21 cellular contexts compared by ENCODE assay signal in genomic region chr2:241861264-241861663, GRCh38. TPM values are rescaled to one million over a fixed set of nuclear protein-coding genes. Genes with fewer than 3 reads are reported as not detected.
DNase-seq lines count a peak whose midpoint lies in the region; ATAC-seq and TF ChIP-seq lines count a peak whose summit lies in the region.
"Had no signal": no experiment of that assay in that cellular context is flagged by ENCODE, and none has a peak within 500 bp of the region (broad histone marks: within the 10 kb centered on the region; RNA-seq: fewer than 3 reads in every experiment).

No MANE protein-coding gene starts in this region.

- H3K36me3 Mint-ChIP-seq in stimulated activated naive CD8-positive, alpha-beta T cell treated with anti-CD3 and anti-CD28 coated beads, Interleukin-15, Interleukin-2, amounts not matched to agents 100 ng/mL and 50 ng/mL, for 24 hours (ENCODE audit: low read depth) = peaks cover 28% of the 10 kb centered on the region
- H3K36me3 Mint-ChIP-seq in T-helper 17 cell (ENCODE audit: low read depth) (peaks cover 12% of the 10 kb centered on the region), brain (no peaks in the 10 kb centered on the region)

- H3K4me1 Mint-ChIP-seq in stimulated activated naive CD8-positive, alpha-beta T cell treated with anti-CD3 and anti-CD28 coated beads, Interleukin-15, Interleukin-2, amounts not matched to agents 100 ng/mL and 50 ng/mL, for 24 hours (ENCODE audit: low read depth) = peaks cover 78% of the 10 kb centered on the region
- H3K4me1 Mint-ChIP-seq in T-helper 17 cell = peaks cover 51% of the 10 kb centered on the region
- H3K4me1 Mint-ChIP-seq in brain = peaks cover 28% of the 10 kb centered on the region

- H3K27ac Mint-ChIP-seq in stimulated activated naive CD8-positive, alpha-beta T cell treated with anti-CD3 and anti-CD28 coated beads, Interleukin-15, Interleukin-2, amounts not matched to agents 100 ng/mL and 50 ng/mL, for 24 hours = peak overlapping the region; percentile 98
- H3K27ac Mint-ChIP-seq in T-helper 17 cell (peak overlapping the region; percentile 88), brain (peak overlapping the region; percentile 9 to 72 (median 35))

- no peaks in the 10 kb centered on the region for H3K36me3 ChIP-seq in subcutaneous abdominal adipose tissue (ENCODE audit: control insufficient read depth in 5 of 5, insufficient read depth in 5 of 5, low read length in 5 of 5)
- H3K36me3 ChIP-seq: ascending aorta had no signal

- peaks cover 0 to 37% (median 31%) of the 10 kb centered on the region in 5 donors for H3K27me3 ChIP-seq in subcutaneous abdominal adipose tissue (ENCODE audit: control insufficient read depth in 5 of 5, insufficient read depth in 4 of 5, low read length in 5 of 5)

- ATAC-seq in stimulated activated naive CD8-positive, alpha-beta T cell treated with anti-CD3 and anti-CD28 coated beads, Interleukin-15, Interleukin-2, amounts not matched to agents 100 U/mL and 50 U/mL, for 24 hours = no peak
- no peak for ATAC-seq in T-helper 17 cell
- no peak for ATAC-seq in GM19452 (IDR thresholded peaks at IDR 0.05; ENCODE audit: unreplicated experiment)

- no peak overlapping the region for H3K4me3 ChIP-seq in subcutaneous abdominal adipose tissue (ENCODE audit: low read depth in 1 of 5, low read length in 5 of 5)
- H3K4me3 ChIP-seq: ascending aorta, lung had no signal

- H3K9me3 Mint-ChIP-seq in stimulated activated naive CD8-positive, alpha-beta T cell treated with anti-CD3 and anti-CD28 coated beads, Interleukin-15, Interleukin-2, amounts not matched to agents 100 ng/mL and 50 ng/mL, for 24 hours = peaks cover 13% of the 10 kb centered on the region
- H3K9me3 Mint-ChIP-seq in brain = peaks cover 0 to 18% (median 0%) of the 10 kb centered on the region in 5 experiments

- H3K9me3 ChIP-seq in T-helper 17 cell (ENCODE audit: control insufficient read depth, low read length, poor library complexity, severe bottlenecking) (no peaks in the 10 kb centered on the region), subcutaneous abdominal adipose tissue (ENCODE audit: control insufficient read depth in 5 of 5, low read length in 5 of 5) (no peaks in the 10 kb centered on the region)
- H3K9me3 ChIP-seq: ascending aorta had no signal

- H3K27me3 Mint-ChIP-seq in stimulated activated naive CD8-positive, alpha-beta T cell treated with anti-CD3 and anti-CD28 coated beads, Interleukin-15, Interleukin-2, amounts not matched to agents 100 ng/mL and 50 ng/mL, for 24 hours = peaks cover 25% of the 10 kb centered on the region
- peaks cover 22% of the 10 kb centered on the region for H3K27me3 Mint-ChIP-seq in T-helper 17 cell
- peaks cover 5% of the 10 kb centered on the region for H3K27me3 Mint-ChIP-seq in brain

- DNase-seq in stimulated activated naive CD8-positive, alpha-beta T cell treated with anti-CD3 and anti-CD28 coated beads, Interleukin-15, Interleukin-2, amounts not matched to agents 100 U/mL and 50 U/mL, for 24 hours = no peak
- DNase-seq in T-helper 17 cell (no peak), globus pallidus (ENCODE audit: low spot score) (no peak)
- no peak for DNase-seq in effector CD4-positive, alpha-beta T cell
- DNase-seq: activated CD4-positive, alpha-beta T cell treated with anti-CD3 and anti-CD28 coated beads for 48 hours; GF-D8; islet precursor cell; NCI-H1417; NCI-H526; small intestine; stimulated activated CD4-positive, alpha-beta T cell treated with anti-CD3 and anti-CD28 coated beads, Interleukin-4, amount 100 ng/mL, for 24 hours; T-helper 9 cell had no signal

- TF ChIP-seq CTCF in brain (conservative IDR thresholded peaks at IDR 0.05) = no peak

- H3K4me3 Mint-ChIP-seq in stimulated activated naive CD8-positive, alpha-beta T cell treated with anti-CD3 and anti-CD28 coated beads, Interleukin-15, Interleukin-2, amounts not matched to agents 100 ng/mL and 50 ng/mL, for 24 hours = peak overlapping the region; percentile 50
- H3K4me3 Mint-ChIP-seq in T-helper 17 cell = peak overlapping the region; percentile 89
- no peak overlapping the region for H3K4me3 Mint-ChIP-seq in brain

- no peak overlapping the region for H3K9ac ChIP-seq in subcutaneous abdominal adipose tissue (ENCODE audit: low read length in 5 of 5)

- peaks cover 0 to 45% (median 31%) of the 10 kb centered on the region in 5 donors for H3K4me1 ChIP-seq in subcutaneous abdominal adipose tissue (ENCODE audit: control insufficient read depth in 5 of 5, insufficient read depth in 5 of 5, low read length in 5 of 5)
- H3K4me1 ChIP-seq: ascending aorta had no signal

- H3K27ac ChIP-seq in subcutaneous abdominal adipose tissue (ENCODE audit: low read depth, low read length) = peak overlapping the region; percentile 67
- H3K27ac ChIP-seq: ascending aorta had no signal

RNA-seq across cellular contexts. Expression of gene PDCD1, which starts 2.6 kb away (rescaled TPM):
- 10 to 100 TPM in 1 of 2 donors, 1 to 10 TPM in 1; 8.1 to 10.4 TPM for total RNA-seq in T-helper 17 cell
- 0.20 TPM for polyA plus RNA-seq in brain (ENCODE audit: insufficient read depth, low read depth, low replicate concordance)
- total RNA-seq: ascending aorta, LHCN-M2, myocyte, OCI-LY7 had no signal

RNA-seq across cellular contexts. Expression of gene RTP5, which starts 8.3 kb away (rescaled TPM):
- total RNA-seq in T-helper 17 cell = under 1 TPM in 1 of 2 donors, not detected in 1; 0.12 TPM
- 5.2 TPM for polyA plus RNA-seq in brain (ENCODE audit: insufficient read depth, low read depth, low replicate concordance)
- total RNA-seq: ascending aorta, LHCN-M2, OCI-LY7 had no signal

RNA-seq across cellular contexts. Expression of gene NEU4, which starts 52.3 kb away (rescaled TPM):
- total RNA-seq in T-helper 17 cell = 1 to 10 TPM; 4.1 to 9.4 TPM
- 4.4 TPM for polyA plus RNA-seq in brain (ENCODE audit: insufficient read depth, low read depth, low replicate concordance)
- total RNA-seq: ascending aorta, LHCN-M2 had no signal

Comparison
In these comparisons a context has a peak if more than half of its experiments do, and no peak if none do; other contexts are left out.
1. H3K27ac Mint-ChIP-seq: peak in every context shown above with its lines; median percentile 98 in stimulated activated naive CD8-positive, alpha-beta T cell treated with anti-CD3 and anti-CD28 coated beads, Interleukin-15, Interleukin-2, amounts not matched to agents 100 ng/mL and 50 ng/mL, for 24 hours; 88 in T-helper 17 cell; 35 in brain.
2. H3K4me3 Mint-ChIP-seq: peak in stimulated activated naive CD8-positive, alpha-beta T cell treated with anti-CD3 and anti-CD28 coated beads, Interleukin-15, Interleukin-2, amounts not matched to agents 100 ng/mL and 50 ng/mL, for 24 hours (single experiment) and T-helper 17 cell (single experiment); none in brain (0 of 5).